In the genomic region with DNA sequence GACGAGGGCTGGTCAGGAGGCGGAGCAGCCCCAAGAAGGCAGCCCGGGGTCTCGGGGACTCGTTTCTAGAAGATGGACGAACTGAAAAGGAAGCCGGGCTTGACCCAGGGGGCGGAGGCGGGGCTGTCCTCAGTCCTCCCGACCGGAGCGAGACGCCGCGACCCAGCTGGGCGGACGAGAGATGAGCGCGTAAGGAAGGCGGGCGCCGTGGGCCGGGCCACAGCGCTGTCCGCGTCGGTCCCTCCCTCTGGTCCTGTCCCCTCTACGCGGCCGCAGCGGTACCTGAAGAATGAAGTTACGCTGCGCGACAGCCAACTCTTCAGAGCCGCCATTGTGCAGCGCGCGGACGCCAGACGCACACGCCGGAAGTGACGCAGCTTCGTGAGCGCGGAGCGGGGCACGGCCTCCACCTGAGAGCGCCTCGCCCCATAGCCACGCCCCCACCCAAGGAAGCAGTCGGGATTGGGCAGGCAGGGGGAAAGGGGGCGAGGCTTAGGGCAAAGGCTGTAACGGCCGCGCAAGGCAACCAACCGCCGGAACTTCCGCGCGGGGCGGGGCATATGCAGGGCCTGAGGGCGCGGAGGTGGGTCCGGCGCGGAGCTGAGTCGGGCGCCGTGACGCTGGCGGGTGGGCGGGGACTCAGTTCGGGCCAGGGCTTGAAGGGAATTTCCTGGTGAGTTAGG, we compare ENCODE assay signal across 1 cellular context.
TF ChIP-seq lines count a peak whose summit lies in the region.

A gene (minus strand): TSS at position 370 of the 683 bp plus-strand sequence. CDS start 38 bp downstream, at position 332.

TF ChIP-seq in HepG2, 621 proteins besides CTCF, POLR2A, EP300 and RAD21 (continued from another document and continues in another):
- TF ChIP-seq, protein P1, sequence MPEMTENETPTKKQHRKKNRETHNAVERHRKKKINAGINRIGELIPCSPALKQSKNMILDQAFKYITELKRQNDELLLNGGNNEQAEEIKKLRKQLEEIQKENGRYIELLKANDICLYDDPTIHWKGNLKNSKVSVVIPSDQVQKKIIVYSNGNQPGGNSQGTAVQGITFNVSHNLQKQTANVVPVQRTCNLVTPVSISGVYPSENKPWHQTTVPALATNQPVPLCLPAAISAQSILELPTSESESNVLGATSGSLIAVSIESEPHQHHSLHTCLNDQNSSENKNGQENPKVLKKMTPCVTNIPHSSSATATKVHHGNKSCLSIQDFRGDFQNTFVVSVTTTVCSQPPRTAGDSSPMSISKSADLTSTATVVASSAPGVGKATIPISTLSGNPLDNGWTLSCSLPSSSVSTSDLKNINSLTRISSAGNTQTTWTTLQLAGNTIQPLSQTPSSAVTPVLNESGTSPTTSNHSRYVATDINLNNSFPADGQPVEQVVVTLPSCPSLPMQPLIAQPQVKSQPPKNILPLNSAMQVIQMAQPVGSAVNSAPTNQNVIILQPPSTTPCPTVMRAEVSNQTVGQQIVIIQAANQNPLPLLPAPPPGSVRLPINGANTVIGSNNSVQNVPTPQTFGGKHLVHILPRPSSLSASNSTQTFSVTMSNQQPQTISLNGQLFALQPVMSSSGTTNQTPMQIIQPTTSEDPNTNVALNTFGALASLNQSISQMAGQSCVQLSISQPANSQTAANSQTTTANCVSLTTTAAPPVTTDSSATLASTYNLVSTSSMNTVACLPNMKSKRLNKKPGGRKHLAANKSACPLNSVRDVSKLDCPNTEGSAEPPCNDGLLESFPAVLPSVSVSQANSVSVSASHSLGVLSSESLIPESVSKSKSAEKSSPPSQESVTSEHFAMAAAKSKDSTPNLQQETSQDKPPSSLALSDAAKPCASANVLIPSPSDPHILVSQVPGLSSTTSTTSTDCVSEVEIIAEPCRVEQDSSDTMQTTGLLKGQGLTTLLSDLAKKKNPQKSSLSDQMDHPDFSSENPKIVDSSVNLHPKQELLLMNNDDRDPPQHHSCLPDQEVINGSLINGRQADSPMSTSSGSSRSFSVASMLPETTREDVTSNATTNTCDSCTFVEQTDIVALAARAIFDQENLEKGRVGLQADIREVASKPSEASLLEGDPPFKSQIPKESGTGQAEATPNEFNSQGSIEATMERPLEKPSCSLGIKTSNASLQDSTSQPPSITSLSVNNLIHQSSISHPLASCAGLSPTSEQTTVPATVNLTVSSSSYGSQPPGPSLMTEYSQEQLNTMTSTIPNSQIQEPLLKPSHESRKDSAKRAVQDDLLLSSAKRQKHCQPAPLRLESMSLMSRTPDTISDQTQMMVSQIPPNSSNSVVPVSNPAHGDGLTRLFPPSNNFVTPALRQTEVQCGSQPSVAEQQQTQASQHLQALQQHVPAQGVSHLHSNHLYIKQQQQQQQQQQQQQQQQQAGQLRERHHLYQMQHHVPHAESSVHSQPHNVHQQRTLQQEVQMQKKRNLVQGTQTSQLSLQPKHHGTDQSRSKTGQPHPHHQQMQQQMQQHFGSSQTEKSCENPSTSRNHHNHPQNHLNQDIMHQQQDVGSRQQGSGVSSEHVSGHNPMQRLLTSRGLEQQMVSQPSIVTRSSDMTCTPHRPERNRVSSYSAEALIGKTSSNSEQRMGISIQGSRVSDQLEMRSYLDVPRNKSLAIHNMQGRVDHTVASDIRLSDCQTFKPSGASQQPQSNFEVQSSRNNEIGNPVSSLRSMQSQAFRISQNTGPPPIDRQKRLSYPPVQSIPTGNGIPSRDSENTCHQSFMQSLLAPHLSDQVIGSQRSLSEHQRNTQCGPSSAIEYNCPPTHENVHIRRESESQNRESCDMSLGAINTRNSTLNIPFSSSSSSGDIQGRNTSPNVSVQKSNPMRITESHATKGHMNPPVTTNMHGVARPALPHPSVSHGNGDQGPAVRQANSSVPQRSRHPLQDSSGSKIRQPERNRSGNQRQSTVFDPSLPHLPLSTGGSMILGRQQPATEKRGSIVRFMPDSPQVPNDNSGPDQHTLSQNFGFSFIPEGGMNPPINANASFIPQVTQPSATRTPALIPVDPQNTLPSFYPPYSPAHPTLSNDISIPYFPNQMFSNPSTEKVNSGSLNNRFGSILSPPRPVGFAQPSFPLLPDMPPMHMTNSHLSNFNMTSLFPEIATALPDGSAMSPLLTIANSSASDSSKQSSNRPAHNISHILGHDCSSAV (CRISPR knock-in tag; IDR thresholded peaks at IDR 0.05; ENCODE audit: borderline replicate concordance), result no peak
- TF ChIP-seq JUND (CRISPR knock-in tag; IDR thresholded peaks at IDR 0.05) (peak; percentile 47; the same call in 1 of the 2 replicates), ZNF850 (CRISPR knock-in tag; conservative IDR thresholded peaks at IDR 0.05) (no peak), HMG20A (CRISPR knock-in tag; IDR thresholded peaks at IDR 0.05; ENCODE audit: borderline replicate concordance) (no peak), SOX5 (CRISPR knock-in tag; IDR thresholded peaks at IDR 0.05; ENCODE audit: borderline replicate concordance) (0 out of 2 replicates have a peak, but pooled peaks have one; percentile 12), ZNF138 (CRISPR knock-in tag; IDR thresholded peaks at IDR 0.05; ENCODE audit: low read depth) (0 out of 2 replicates have a peak, but pooled peaks have one; percentile 63), SIN3B (IDR thresholded peaks at IDR 0.05; ENCODE audit: low read length) (peak; percentile 86; the same call in 1 of the 2 replicates), ZNF781 (CRISPR knock-in tag; IDR thresholded peaks at IDR 0.05; ENCODE audit: borderline replicate concordance, not compliant biosample characterization) (peak; percentile 82), ZBTB7B (CRISPR knock-in tag; IDR thresholded peaks at IDR 0.05) (0 out of 2 replicates have a peak, but pooled peaks have one; percentile 36), TBP (CRISPR knock-in tag; IDR thresholded peaks at IDR 0.05) (no peak), MTF2 (CRISPR knock-in tag; IDR thresholded peaks at IDR 0.05; ENCODE audit: borderline replicate concordance) (0 out of 2 replicates have a peak, but pooled peaks have one; percentile 7), U2AF1 (optimal IDR thresholded peaks at IDR 0.05; ENCODE audit: low read depth, low read length) (no peak), MXI1 (IDR thresholded peaks at IDR 0.05; ENCODE audit: borderline replicate concordance, low read depth, low read length) (peak; percentile 80; the same call in 1 of the 3 replicates), EZH2 (conservative IDR thresholded peaks at IDR 0.05; ENCODE audit: low read depth, low read length) (no peak), KAT7 (CRISPR knock-in tag; IDR thresholded peaks at IDR 0.05; ENCODE audit: borderline replicate concordance) (no peak; the same call in none of the 2 replicates), SMARCE1 (IDR thresholded peaks at IDR 0.05; ENCODE audit: borderline replicate concordance) (no peak), FLYWCH1 (CRISPR knock-in tag; IDR thresholded peaks at IDR 0.05) (no peak), KDM5B (CRISPR knock-in tag; IDR thresholded peaks at IDR 0.05; ENCODE audit: borderline replicate concordance) (peak; percentile 33), NR3C1 (CRISPR knock-in tag; IDR thresholded peaks at IDR 0.05) (no peak), ZKSCAN8 (CRISPR knock-in tag; IDR thresholded peaks at IDR 0.05; ENCODE audit: borderline replicate concordance) (no peak), ZNF430 (CRISPR knock-in tag; IDR thresholded peaks at IDR 0.05) (no peak; the same call in 1 of the 2 replicates), REL (CRISPR knock-in tag; conservative IDR thresholded peaks at IDR 0.05) (no peak; the same call in 1 of the 2 replicates), ZSCAN12 (CRISPR knock-in tag; IDR thresholded peaks at IDR 0.05) (no peak), ZNF468 (CRISPR knock-in tag; IDR thresholded peaks at IDR 0.05) (no peak; the same call in 1 of the 2 replicates)
- TF ChIP-seq, protein P2, sequence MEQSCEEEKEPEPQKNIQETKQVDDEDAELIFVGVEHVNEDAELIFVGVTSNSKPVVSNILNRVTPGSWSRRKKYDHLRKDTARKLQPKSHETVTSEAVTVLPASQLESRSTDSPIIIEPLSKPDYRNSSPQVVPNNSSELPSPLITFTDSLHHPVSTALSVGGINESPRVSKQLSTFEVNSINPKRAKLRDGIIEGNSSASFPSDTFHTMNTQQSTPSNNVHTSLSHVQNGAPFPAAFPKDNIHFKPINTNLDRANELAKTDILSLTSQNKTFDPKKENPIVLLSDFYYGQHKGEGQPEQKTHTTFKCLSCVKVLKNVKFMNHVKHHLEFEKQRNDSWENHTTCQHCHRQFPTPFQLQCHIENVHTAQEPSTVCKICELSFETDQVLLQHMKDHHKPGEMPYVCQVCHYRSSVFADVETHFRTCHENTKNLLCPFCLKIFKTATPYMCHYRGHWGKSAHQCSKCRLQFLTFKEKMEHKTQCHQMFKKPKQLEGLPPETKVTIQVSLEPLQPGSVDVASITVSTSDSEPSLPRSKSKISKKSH (CRISPR knock-in tag; IDR thresholded peaks at IDR 0.05; ENCODE audit: borderline replicate concordance), result peak; percentile 89; the same call in 1 of the 2 replicates
- TF ChIP-seq, protein P3, sequence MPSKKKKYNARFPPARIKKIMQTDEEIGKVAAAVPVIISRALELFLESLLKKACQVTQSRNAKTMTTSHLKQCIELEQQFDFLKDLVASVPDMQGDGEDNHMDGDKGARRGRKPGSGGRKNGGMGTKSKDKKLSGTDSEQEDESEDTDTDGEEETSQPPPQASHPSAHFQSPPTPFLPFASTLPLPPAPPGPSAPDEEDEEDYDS (CRISPR knock-in tag; IDR thresholded peaks at IDR 0.05), result peak; percentile 81; the same call in 1 of the 2 replicates
- TF ChIP-seq, protein P4, sequence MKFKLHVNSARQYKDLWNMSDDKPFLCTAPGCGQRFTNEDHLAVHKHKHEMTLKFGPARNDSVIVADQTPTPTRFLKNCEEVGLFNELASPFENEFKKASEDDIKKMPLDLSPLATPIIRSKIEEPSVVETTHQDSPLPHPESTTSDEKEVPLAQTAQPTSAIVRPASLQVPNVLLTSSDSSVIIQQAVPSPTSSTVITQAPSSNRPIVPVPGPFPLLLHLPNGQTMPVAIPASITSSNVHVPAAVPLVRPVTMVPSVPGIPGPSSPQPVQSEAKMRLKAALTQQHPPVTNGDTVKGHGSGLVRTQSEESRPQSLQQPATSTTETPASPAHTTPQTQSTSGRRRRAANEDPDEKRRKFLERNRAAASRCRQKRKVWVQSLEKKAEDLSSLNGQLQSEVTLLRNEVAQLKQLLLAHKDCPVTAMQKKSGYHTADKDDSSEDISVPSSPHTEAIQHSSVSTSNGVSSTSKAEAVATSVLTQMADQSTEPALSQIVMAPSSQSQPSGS (CRISPR knock-in tag; IDR thresholded peaks at IDR 0.05), result peak; percentile 44; the same call in 1 of the 2 replicates
- TF ChIP-seq, protein P5, sequence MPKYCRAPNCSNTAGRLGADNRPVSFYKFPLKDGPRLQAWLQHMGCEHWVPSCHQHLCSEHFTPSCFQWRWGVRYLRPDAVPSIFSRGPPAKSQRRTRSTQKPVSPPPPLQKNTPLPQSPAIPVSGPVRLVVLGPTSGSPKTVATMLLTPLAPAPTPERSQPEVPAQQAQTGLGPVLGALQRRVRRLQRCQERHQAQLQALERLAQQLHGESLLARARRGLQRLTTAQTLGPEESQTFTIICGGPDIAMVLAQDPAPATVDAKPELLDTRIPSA (CRISPR knock-in tag; IDR thresholded peaks at IDR 0.05; ENCODE audit: borderline replicate concordance), result no peak
- TF ChIP-seq, protein P6, sequence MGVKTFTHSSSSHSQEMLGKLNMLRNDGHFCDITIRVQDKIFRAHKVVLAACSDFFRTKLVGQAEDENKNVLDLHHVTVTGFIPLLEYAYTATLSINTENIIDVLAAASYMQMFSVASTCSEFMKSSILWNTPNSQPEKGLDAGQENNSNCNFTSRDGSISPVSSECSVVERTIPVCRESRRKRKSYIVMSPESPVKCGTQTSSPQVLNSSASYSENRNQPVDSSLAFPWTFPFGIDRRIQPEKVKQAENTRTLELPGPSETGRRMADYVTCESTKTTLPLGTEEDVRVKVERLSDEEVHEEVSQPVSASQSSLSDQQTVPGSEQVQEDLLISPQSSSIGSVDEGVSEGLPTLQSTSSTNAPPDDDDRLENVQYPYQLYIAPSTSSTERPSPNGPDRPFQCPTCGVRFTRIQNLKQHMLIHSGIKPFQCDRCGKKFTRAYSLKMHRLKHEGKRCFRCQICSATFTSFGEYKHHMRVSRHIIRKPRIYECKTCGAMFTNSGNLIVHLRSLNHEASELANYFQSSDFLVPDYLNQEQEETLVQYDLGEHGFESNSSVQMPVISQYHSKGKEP (CRISPR knock-in tag; IDR thresholded peaks at IDR 0.05), result no peak; the same call in 1 of the 2 replicates
- TF ChIP-seq, protein P7, sequence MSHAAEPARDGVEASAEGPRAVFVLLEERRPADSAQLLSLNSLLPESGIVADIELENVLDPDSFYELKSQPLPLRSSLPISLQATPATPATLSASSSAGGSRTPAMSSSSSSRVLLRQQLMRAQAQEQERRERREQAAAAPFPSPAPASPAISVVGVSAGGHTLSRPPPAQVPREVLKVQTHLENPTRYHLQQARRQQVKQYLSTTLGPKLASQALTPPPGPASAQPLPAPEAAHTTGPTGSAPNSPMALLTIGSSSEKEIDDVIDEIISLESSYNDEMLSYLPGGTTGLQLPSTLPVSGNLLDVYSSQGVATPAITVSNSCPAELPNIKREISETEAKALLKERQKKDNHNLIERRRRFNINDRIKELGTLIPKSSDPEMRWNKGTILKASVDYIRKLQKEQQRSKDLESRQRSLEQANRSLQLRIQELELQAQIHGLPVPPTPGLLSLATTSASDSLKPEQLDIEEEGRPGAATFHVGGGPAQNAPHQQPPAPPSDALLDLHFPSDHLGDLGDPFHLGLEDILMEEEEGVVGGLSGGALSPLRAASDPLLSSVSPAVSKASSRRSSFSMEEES (CRISPR knock-in tag; IDR thresholded peaks at IDR 0.05), result peak; percentile 52; the same call in 1 of the 2 replicates
- TF ChIP-seq, protein P8, sequence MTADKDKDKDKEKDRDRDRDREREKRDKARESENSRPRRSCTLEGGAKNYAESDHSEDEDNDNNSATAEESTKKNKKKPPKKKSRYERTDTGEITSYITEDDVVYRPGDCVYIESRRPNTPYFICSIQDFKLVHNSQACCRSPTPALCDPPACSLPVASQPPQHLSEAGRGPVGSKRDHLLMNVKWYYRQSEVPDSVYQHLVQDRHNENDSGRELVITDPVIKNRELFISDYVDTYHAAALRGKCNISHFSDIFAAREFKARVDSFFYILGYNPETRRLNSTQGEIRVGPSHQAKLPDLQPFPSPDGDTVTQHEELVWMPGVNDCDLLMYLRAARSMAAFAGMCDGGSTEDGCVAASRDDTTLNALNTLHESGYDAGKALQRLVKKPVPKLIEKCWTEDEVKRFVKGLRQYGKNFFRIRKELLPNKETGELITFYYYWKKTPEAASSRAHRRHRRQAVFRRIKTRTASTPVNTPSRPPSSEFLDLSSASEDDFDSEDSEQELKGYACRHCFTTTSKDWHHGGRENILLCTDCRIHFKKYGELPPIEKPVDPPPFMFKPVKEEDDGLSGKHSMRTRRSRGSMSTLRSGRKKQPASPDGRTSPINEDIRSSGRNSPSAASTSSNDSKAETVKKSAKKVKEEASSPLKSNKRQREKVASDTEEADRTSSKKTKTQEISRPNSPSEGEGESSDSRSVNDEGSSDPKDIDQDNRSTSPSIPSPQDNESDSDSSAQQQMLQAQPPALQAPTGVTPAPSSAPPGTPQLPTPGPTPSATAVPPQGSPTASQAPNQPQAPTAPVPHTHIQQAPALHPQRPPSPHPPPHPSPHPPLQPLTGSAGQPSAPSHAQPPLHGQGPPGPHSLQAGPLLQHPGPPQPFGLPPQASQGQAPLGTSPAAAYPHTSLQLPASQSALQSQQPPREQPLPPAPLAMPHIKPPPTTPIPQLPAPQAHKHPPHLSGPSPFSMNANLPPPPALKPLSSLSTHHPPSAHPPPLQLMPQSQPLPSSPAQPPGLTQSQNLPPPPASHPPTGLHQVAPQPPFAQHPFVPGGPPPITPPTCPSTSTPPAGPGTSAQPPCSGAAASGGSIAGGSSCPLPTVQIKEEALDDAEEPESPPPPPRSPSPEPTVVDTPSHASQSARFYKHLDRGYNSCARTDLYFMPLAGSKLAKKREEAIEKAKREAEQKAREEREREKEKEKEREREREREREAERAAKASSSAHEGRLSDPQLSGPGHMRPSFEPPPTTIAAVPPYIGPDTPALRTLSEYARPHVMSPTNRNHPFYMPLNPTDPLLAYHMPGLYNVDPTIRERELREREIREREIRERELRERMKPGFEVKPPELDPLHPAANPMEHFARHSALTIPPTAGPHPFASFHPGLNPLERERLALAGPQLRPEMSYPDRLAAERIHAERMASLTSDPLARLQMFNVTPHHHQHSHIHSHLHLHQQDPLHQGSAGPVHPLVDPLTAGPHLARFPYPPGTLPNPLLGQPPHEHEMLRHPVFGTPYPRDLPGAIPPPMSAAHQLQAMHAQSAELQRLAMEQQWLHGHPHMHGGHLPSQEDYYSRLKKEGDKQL (CRISPR knock-in tag; IDR thresholded peaks at IDR 0.05; ENCODE audit: low read depth), result no peak
